Comparison of ENCODE assay signal across 1 cellular context in the genomic region with DNA sequence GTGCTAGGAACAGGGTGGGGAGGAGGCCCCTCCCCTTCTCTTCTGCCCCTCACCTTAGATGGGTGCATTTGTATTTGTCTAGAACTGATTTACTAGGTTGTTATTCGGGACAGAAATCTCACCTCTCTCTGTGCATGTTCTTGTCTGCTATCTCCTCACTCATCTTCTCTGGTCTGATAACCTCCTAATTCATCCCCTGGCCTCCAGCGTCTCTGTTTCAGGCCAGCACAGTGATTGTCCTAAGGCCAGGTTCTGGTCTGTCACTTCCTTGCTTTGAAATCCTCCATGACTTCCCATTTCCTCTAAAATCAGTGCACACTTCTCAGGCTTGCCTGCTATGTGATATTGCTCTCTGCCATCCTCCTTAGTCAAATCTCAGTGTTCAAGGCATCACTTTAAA.
A peak's percentile ranks its signal among the peaks of the same experiment; 100 is the strongest.
TF ChIP-seq lines count a peak whose summit lies in the region.

No MANE protein-coding gene starts in this region.

TF ChIP-seq in SK-N-SH, 30 proteins besides CTCF, POLR2A, EP300 and RAD21 (continued from another document):
- TF ChIP-seq, protein P1, sequence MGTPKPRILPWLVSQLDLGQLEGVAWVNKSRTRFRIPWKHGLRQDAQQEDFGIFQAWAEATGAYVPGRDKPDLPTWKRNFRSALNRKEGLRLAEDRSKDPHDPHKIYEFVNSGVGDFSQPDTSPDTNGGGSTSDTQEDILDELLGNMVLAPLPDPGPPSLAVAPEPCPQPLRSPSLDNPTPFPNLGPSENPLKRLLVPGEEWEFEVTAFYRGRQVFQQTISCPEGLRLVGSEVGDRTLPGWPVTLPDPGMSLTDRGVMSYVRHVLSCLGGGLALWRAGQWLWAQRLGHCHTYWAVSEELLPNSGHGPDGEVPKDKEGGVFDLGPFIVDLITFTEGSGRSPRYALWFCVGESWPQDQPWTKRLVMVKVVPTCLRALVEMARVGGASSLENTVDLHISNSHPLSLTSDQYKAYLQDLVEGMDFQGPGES (IDR thresholded peaks at IDR 0.05; ENCODE audit: low read depth, low read length) = no peak
- TF ChIP-seq RFX5 (IDR thresholded peaks at IDR 0.05; ENCODE audit: low read length) (no peak), POLR2AphosphoS5 (IDR thresholded peaks at IDR 0.05; ENCODE audit: low read depth, low read length) (no peak), MEF2A (IDR thresholded peaks at IDR 0.05; ENCODE audit: borderline replicate concordance, low read depth) (no peak), CHD2 (IDR thresholded peaks at IDR 0.05; ENCODE audit: low read length, partially characterized antibody) (no peak), GATA2 (CRISPR knock-in tag; IDR thresholded peaks at IDR 0.05) (peak; percentile 91), RCOR1 (IDR thresholded peaks at IDR 0.05; ENCODE audit: low read length) (peak; percentile 67; the same call in 1 of the 2 replicates), RXRA (IDR thresholded peaks at IDR 0.05; ENCODE audit: borderline replicate concordance, low read depth) (no peak)
- TF ChIP-seq, protein P2, sequence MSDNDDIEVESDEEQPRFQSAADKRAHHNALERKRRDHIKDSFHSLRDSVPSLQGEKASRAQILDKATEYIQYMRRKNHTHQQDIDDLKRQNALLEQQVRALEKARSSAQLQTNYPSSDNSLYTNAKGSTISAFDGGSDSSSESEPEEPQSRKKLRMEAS (IDR thresholded peaks at IDR 0.05; ENCODE audit: low read depth) = no peak
- TF ChIP-seq, protein P3, sequence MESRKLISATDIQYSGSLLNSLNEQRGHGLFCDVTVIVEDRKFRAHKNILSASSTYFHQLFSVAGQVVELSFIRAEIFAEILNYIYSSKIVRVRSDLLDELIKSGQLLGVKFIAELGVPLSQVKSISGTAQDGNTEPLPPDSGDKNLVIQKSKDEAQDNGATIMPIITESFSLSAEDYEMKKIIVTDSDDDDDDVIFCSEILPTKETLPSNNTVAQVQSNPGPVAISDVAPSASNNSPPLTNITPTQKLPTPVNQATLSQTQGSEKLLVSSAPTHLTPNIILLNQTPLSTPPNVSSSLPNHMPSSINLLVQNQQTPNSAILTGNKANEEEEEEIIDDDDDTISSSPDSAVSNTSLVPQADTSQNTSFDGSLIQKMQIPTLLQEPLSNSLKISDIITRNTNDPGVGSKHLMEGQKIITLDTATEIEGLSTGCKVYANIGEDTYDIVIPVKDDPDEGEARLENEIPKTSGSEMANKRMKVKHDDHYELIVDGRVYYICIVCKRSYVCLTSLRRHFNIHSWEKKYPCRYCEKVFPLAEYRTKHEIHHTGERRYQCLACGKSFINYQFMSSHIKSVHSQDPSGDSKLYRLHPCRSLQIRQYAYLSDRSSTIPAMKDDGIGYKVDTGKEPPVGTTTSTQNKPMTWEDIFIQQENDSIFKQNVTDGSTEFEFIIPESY (IDR thresholded peaks at IDR 0.05; ENCODE audit: borderline replicate concordance, low read depth) = no peak
